11 cellular contexts compared by ENCODE assay signal in the genomic region with DNA sequence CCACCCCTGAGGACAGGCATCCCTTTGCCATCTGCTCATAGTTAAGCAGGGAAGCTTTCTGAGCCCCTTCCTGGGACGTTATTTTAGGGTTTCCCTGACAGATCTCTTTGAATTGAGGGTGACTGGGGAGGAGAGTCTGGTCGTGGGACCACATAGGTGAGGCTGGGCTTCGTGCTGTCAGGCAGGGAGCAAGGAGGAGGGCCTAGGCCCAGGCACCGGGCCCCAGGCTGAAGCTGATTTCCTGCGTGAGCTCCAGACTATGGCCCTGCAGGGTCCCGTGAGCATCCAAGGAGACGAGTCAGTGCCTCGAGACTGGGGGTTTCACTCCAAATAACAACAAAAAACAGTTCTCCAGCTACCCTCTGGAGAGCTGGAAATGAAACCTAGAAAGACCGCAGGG.
A peak's percentile ranks its signal among the peaks of the same experiment; 100 is the strongest.
DNase-seq lines count a peak whose midpoint lies in the region; ATAC-seq and TF ChIP-seq lines count a peak whose summit lies in the region.
"Had no signal": no experiment of that assay in that cellular context is flagged by ENCODE, and none has a peak within 500 bp of the region (broad histone marks: within the 10 kb centered on the region; RNA-seq: fewer than 3 reads in every experiment).

No MANE protein-coding gene starts in this region.

- H3K27me3 Mint-ChIP-seq in chondrocyte (ENCODE audit: low read depth), result no peaks in the 10 kb centered on the region

- H3K9me3 Mint-ChIP-seq in chondrocyte (ENCODE audit: low read depth), result no peaks in the 10 kb centered on the region

- peaks cover 32% of the 10 kb centered on the region for H3K4me1 Mint-ChIP-seq in chondrocyte (ENCODE audit: low read depth)

- no peak overlapping the region for H3K4me3 ChIP-seq in lung

- H3K27ac ChIP-seq in lung (ENCODE audit: low read depth in 1 of 2, low read length in 1 of 2) (peak overlapping the region; percentile 88 to 92), substantia nigra (ENCODE audit: low read depth, low read length, poor library complexity, severe bottlenecking) (peak overlapping the region; percentile 77)

- TF ChIP-seq CTCF in chondrocyte (IDR thresholded peaks at IDR 0.05) (no peak), lung (IDR thresholded peaks at IDR 0.05; ENCODE audit: control extremely low read depth, extremely low read depth) (no peak)

- peaks cover 1% of the 10 kb centered on the region for H3K36me3 Mint-ChIP-seq in chondrocyte (ENCODE audit: low read depth)

- WGBS in lung, 2 donors, result 58 to 68% methylated on average over 9 of the region's 9 CpGs

- no peak overlapping the region for H3K4me3 Mint-ChIP-seq in chondrocyte (ENCODE audit: unreplicated experiment)

- H3K9me3 ChIP-seq in lung (ENCODE audit: control insufficient read depth in 2 of 2, insufficient read depth in 1 of 2, low read length in 1 of 2), result no peaks in the 10 kb centered on the region

- peak overlapping the region; percentile 100 for H3K27ac Mint-ChIP-seq in chondrocyte (ENCODE audit: unreplicated experiment)

- peaks cover 18 to 19% of the 10 kb centered on the region in 2 donors for H3K4me1 ChIP-seq in lung (ENCODE audit: control insufficient read depth in 2 of 2, insufficient read depth in 2 of 2, low read length in 2 of 2)

- no peaks in the 10 kb centered on the region for H3K27me3 ChIP-seq in lung (ENCODE audit: control insufficient read depth, insufficient read depth)

- peak; percentile 18 for ATAC-seq in HG03469 (IDR thresholded peaks at IDR 0.05; ENCODE audit: unreplicated experiment)
- no peak for ATAC-seq in lung (ENCODE audit: insufficient read depth, low FRiP score)
- no peak for ATAC-seq in HG03521 (IDR thresholded peaks at IDR 0.05; ENCODE audit: unreplicated experiment)
- no peak for ATAC-seq in HG03196 (IDR thresholded peaks at IDR 0.05; ENCODE audit: unreplicated experiment)

- H3K36me3 ChIP-seq in lung (ENCODE audit: control insufficient read depth in 2 of 2, insufficient read depth in 2 of 2, low read length in 2 of 2), result no peaks in the 10 kb centered on the region

- no peak for DNase-seq in chondrocyte (ENCODE audit: low spot score)
- no peak for DNase-seq in lung (ENCODE audit: low spot score)
- DNase-seq in substantia nigra (lab: John Stamatoyannopoulos, UW), result no peak
- no peak for DNase-seq in cerebellum (ENCODE audit: low spot score)
- DNase-seq in activated CD4-positive, alpha-beta T cell treated with anti-CD3 and anti-CD28 coated beads, Interleukin-2, amount 50 U/mL, for 48 hours, result no peak
- DNase-seq: activated CD4-positive, CD25-positive, alpha-beta regulatory T cell; effector CD8-positive, alpha-beta T cell; NCI-H2029 treated with DMSO at 0.1 percent for 48 hours had no signal
